ENCODE assay signal across 8 cellular contexts in the genomic region with DNA sequence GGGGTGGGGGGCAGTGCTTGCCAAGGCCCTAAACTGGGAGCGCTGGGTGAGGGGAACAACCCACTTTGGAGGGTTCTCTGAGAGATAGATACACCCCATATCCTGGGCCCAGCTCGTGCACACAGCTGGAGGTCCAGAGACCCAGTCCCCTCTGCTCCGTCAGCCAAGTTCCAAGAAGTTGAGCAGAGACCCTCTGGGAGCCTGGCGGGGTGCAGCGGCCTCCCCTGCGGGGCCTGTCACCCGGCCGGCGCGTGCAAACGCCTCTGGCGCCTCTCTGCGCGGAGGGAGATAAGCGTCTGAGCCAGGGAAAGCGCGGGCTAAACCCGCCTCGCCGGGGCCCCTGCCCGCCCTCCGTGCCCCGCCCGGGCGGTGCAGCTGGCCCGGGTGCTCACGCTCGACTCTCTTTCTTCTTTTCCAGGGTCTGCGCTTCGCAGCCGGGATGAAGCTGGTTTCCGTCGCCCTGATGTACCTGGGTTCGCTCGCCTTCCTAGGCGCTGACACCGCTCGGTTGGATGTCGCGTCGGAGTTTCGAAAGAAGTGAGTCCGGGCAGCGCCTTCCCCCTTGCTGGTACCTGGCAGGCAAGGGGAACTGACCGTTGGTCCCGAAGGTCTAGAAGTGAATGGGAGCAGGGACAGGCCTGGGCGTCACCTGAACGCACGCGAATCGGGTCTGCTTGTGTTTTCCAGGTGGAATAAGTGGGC. TPM values are rescaled to one million over a fixed set of nuclear protein-coding genes. Genes with fewer than 3 reads are reported as not detected.
DNase-seq lines count a peak whose midpoint lies in the region; ATAC-seq and TF ChIP-seq lines count a peak whose summit lies in the region.

No MANE protein-coding gene starts in this region.

- peaks cover 52% of the 10 kb centered on the region for H3K79me2 ChIP-seq in PC-3 (ENCODE audit: low read length)

- H4K20me1 ChIP-seq in PC-3 (ENCODE audit: low read length) = peaks cover 10% of the 10 kb centered on the region

- CTCF ChIA-PET in PC-3 (lab: Charles Lee) = interaction anchor here (0.6 to 1.9 kb wide), 10 partner anchors 36 to 541 kb away, joined by 3 to 9 read pairs (median 4); no protein-coding TSS in a partner anchor

- no peak for TF ChIP-seq CTCF in PC-3 (conservative IDR thresholded peaks at IDR 0.05; ENCODE audit: low read depth, low read length)
- TF ChIP-seq CTCF in breast epithelium (IDR thresholded peaks at IDR 0.05) = no peak
- no peak for TF ChIP-seq CTCF in kidney epithelial cell (IDR thresholded peaks at IDR 0.05; ENCODE audit: insufficient read depth, low read length, poor library complexity, severe bottlenecking)

- no peak for ATAC-seq in PC-3
- no peak for ATAC-seq in HG02610 (IDR thresholded peaks at IDR 0.05; ENCODE audit: unreplicated experiment)

- no peak for TF ChIP-seq POLR2A in breast epithelium (IDR thresholded peaks at IDR 0.05)

- peak overlapping the region; percentile 96 for H3K4me2 ChIP-seq in PC-3 (ENCODE audit: low read length)

- DNase-seq in NCI-H1417 (lab: John Stamatoyannopoulos, UW) (peak; percentile 16 to 82 (median 72)), NCI-H1417 treated with DMSO at 0.1 percent for 48 hours (lab: John Stamatoyannopoulos, UW) (no peak), PC-3 (peak; percentile 36), breast epithelium (ENCODE audit: low spot score in 2 of 2) (no peak), kidney epithelial cell (ENCODE audit: low read depth) (no peak), OCI-M2 (lab: John Stamatoyannopoulos, UW; ENCODE audit: unreplicated experiment) (no peak)
- peak in 4 of 6 experiments; percentile 20 to 50 (median 38) for DNase-seq in stimulated activated naive CD4-positive, alpha-beta T cell (lab: John Stamatoyannopoulos, UW)

- BruUV-seq in PC-3 (replicated peaks; lab: Mats Ljungman, UMichigan) = TSS peak; percentile 63

- POLR2A ChIA-PET in PC-3 (lab: Charles Lee; ENCODE audit: unreplicated experiment) = interaction anchor here (0.6 to 0.7 kb wide), 5 partner anchors 9 to 1632 kb away, joined by 3 to 19 read pairs (median 9); no protein-coding TSS in a partner anchor

- no peaks in the 10 kb centered on the region for H3F3A ChIP-seq in PC-3 (ENCODE audit: low read length, unreplicated experiment)

- no peaks in the 10 kb centered on the region for H3K36me3 ChIP-seq in PC-3 (ENCODE audit: low read depth, low read length)
- H3K36me3 ChIP-seq in breast epithelium = no peaks in the 10 kb centered on the region
- H3K36me3 ChIP-seq in kidney epithelial cell (ENCODE audit: control insufficient read depth, insufficient read depth, low read length) = no peaks in the 10 kb centered on the region

- peak overlapping the region; percentile 77 for H3K9ac ChIP-seq in PC-3 (ENCODE audit: low read length)

- H3K27me3 ChIP-seq in PC-3 (ENCODE audit: low read length) = no peaks in the 10 kb centered on the region
- H3K27me3 ChIP-seq in breast epithelium = no peaks in the 10 kb centered on the region
- H3K27me3 ChIP-seq in kidney epithelial cell (ENCODE audit: control insufficient read depth, insufficient read depth, low read length) = no peaks in the 10 kb centered on the region

- peak overlapping the region; percentile 1; the same call in 1 of the 2 replicates for H3K27ac ChIP-seq in PC-3 (ENCODE audit: low read length)
- H3K27ac ChIP-seq in breast epithelium = peak overlapping the region; percentile 95 to 97

- H2AFZ ChIP-seq in PC-3 (ENCODE audit: low read length) = 0 out of 2 replicates have a peak overlapping the region, but pooled peaks have one; percentile 26

- no peaks in the 10 kb centered on the region for H3K9me2 ChIP-seq in PC-3 (replicated peaks; ENCODE audit: low read length)

- H3K4me3 ChIP-seq in PC-3 (ENCODE audit: low read length) (peak overlapping the region; percentile 93), breast epithelium (peak overlapping the region; percentile 70 to 94 (median 93)), kidney epithelial cell (ENCODE audit: low read depth, low read length) (peak overlapping the region; percentile 55)

- intact Hi-C loops in PC-3 (cut with micrococcal nuclease) = loop anchor here (5.0 kb wide), 4 partner anchors 62 to 693 kb away; no protein-coding TSS in a partner anchor
- intact Hi-C loops in breast epithelium (cut with DNase I; ENCODE audit: low total_unique reads) = loop anchor here (5.0 to 10.0 kb wide), 2 partner anchors 91 to 548 kb away; no protein-coding TSS in a partner anchor

- H3K4me1 ChIP-seq in PC-3 (ENCODE audit: insufficient read depth, low read length) (peaks cover 37% of the 10 kb centered on the region), breast epithelium (peaks cover 0 to 5% of the 10 kb centered on the region in 2 donors)

- H3K9me3 ChIP-seq in PC-3 (ENCODE audit: low read length) (no peaks in the 10 kb centered on the region), breast epithelium (no peaks in the 10 kb centered on the region)

RNA-seq across cellular contexts. Expression of gene ADM, which starts 0.5 kb away (rescaled TPM):
- total RNA-seq in PC-3 (2014; rRNA removed) = 68.0 and 82.5 TPM in 2 replicates
- 100 to 1,000 TPM in 2 of 3 donors, 10 to 100 TPM in 1; 77.1 to 279 (median 252) TPM for total RNA-seq in breast epithelium
- 59.8 and 68.1 TPM in 2 replicates for total RNA-seq in kidney epithelial cell

RNA-seq across cellular contexts. Expression of gene SBF2, which starts 11.4 kb away (rescaled TPM):
- total RNA-seq in PC-3 (2014; rRNA removed) (30.3 and 31.3 TPM in 2 replicates), breast epithelium (10 to 100 TPM; 74.8 to 91.9 (median 88.2) TPM), kidney epithelial cell (21.1 and 25.4 TPM in 2 replicates)

Comparison
In these comparisons a context has a peak if more than half of its experiments do, and no peak if none do; other contexts are left out.
1. DNase-seq: peak in NCI-H1417 (3 of 3), PC-3 (single experiment) and stimulated activated naive CD4-positive, alpha-beta T cell (4 of 6); none in NCI-H1417 treated with DMSO at 0.1 percent for 48 hours (single experiment), breast epithelium (0 of 2), kidney epithelial cell (single experiment) and OCI-M2 (single experiment).
2. Peak in every context shown above with its lines, with median percentiles within 50 percentile points of each other: H3K4me3 ChIP-seq.